In the genomic region with DNA sequence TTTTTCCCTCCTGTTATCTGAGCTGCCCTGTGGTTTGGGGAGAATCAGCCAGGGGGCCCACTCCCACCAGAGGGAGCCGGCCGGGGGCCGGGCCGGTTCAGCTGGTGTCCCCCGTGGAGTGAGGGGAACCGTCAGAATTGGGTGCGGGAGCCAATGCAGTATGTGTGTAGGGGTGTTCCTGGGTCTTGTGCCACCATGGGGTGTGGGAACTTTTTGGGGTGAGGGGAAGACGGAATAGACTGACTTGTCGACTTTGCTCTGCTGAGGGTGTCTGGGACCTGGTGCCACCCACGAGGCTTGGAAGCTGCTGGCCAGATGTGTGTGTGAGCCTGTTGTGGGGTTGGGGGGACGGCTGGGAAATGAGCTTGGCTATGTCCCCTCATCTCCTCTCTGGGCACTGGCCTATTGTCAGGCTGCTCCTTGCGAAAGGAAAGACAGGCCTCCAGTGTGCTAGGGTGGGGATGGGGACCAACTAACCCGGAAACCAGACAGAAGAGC, we compare ENCODE assay signal across 8 cellular contexts. TPM values are rescaled to one million over a fixed set of nuclear protein-coding genes. Genes with fewer than 3 reads are reported as not detected.
DNase-seq lines count a peak whose midpoint lies in the region; ATAC-seq, FAIRE-seq and TF ChIP-seq lines count a peak whose summit lies in the region.

No MANE protein-coding gene starts in this region.

- intact Hi-C loops in activated CD4-positive, alpha-beta T cell treated with anti-CD3 and anti-CD28 coated beads for 36 hours (cut with DNase I, micrococcal nuclease), result loop anchor here (1.0 to 2.0 kb wide), 4 partner anchors 22 to 220 kb away; partner anchors contain the start of gene CDC6 (in 2 of the 2)
- intact Hi-C loops in tibial artery (cut with DNase I; ENCODE audit: low total_unique reads), result no loop called here

- H3K36me3 Mint-ChIP-seq in activated CD4-positive, alpha-beta T cell treated with anti-CD3 and anti-CD28 coated beads for 36 hours (ENCODE audit: low read depth), result peaks cover 3% of the 10 kb centered on the region
- H3K36me3 Mint-ChIP-seq in activated naive CD8-positive, alpha-beta T cell, result no peaks in the 10 kb centered on the region

- H3K27me3 Mint-ChIP-seq in activated CD4-positive, alpha-beta T cell treated with anti-CD3 and anti-CD28 coated beads for 36 hours, result no peaks in the 10 kb centered on the region
- H3K27me3 Mint-ChIP-seq in activated naive CD8-positive, alpha-beta T cell, result no peaks in the 10 kb centered on the region

- TF ChIP-seq CTCF in tibial artery (IDR thresholded peaks at IDR 0.05), result no peak

- peak overlapping the region; percentile 91 for H3K27ac Mint-ChIP-seq in activated CD4-positive, alpha-beta T cell treated with anti-CD3 and anti-CD28 coated beads for 36 hours
- peak overlapping the region; percentile 95 for H3K27ac Mint-ChIP-seq in activated naive CD8-positive, alpha-beta T cell

- H3K4me3 ChIP-seq in tibial artery, result peak overlapping the region; percentile 93 to 97

- CTCF ChIA-PET in activated CD4-positive, alpha-beta T cell treated with anti-CD3 and anti-CD28 coated beads for 36 hours (lab: Charles Lee), result interaction anchor here (0.5 to 2.6 kb wide), 8 partner anchors 10 to 1793 kb away, joined by 3 to 11 read pairs (median 4); no protein-coding TSS in a partner anchor

- POLR2A ChIA-PET in activated CD4-positive, alpha-beta T cell treated with anti-CD3 and anti-CD28 coated beads for 36 hours (lab: Charles Lee), result interaction anchor here (0.9 to 1.1 kb wide), 2 partner anchors 29 to 215 kb away, joined by 3 read pairs; no protein-coding TSS in a partner anchor

- no peaks in the 10 kb centered on the region for H3K9me3 Mint-ChIP-seq in activated CD4-positive, alpha-beta T cell treated with anti-CD3 and anti-CD28 coated beads for 36 hours (ENCODE audit: low read depth)
- no peaks in the 10 kb centered on the region for H3K9me3 Mint-ChIP-seq in activated naive CD8-positive, alpha-beta T cell (ENCODE audit: low read depth)

- no peak for FAIRE-seq in RCC 7860 (lab: Jason Lieb, UNC)

- DNase-seq in activated CD4-positive, alpha-beta T cell treated with anti-CD3 and anti-CD28 coated beads for 36 hours, result peak; percentile 40
- DNase-seq in activated CD4-positive, alpha-beta T cell treated with anti-CD3 and anti-CD28 coated beads, Interleukin-2, amount 50 U/mL, for 48 hours, result no peak
- DNase-seq in left kidney (ENCODE audit: low read depth, low spot score) (peak; percentile 56), tibial artery (peak in 1 of 2 donors; percentile 68), RCC 7860 (ENCODE audit: low spot score) (no peak), NCI-H2029 (lab: John Stamatoyannopoulos, UW) (no peak)

- peaks cover 28 to 92% (median 88%) of the 10 kb centered on the region in 4 donors for H3K4me1 ChIP-seq in tibial artery

- no peaks in the 10 kb centered on the region for H3K27me3 ChIP-seq in tibial artery

- peak overlapping the region; percentile 85 for H3K4me3 Mint-ChIP-seq in activated CD4-positive, alpha-beta T cell treated with anti-CD3 and anti-CD28 coated beads for 36 hours
- peak overlapping the region; percentile 99 for H3K4me3 Mint-ChIP-seq in activated naive CD8-positive, alpha-beta T cell

- no peaks in the 10 kb centered on the region for H3K9me3 ChIP-seq in tibial artery

- H3K36me3 ChIP-seq in tibial artery, result no peaks in the 10 kb centered on the region

- no peak for ATAC-seq in activated CD4-positive, alpha-beta T cell treated with anti-CD3 and anti-CD28 coated beads for 36 hours
- ATAC-seq in GM21528 (IDR thresholded peaks at IDR 0.05; ENCODE audit: low FRiP score, unreplicated experiment), result no peak

- H3K4me1 Mint-ChIP-seq in activated CD4-positive, alpha-beta T cell treated with anti-CD3 and anti-CD28 coated beads for 36 hours, result peaks cover 77% of the 10 kb centered on the region
- H3K4me1 Mint-ChIP-seq in activated naive CD8-positive, alpha-beta T cell (ENCODE audit: low read depth), result peaks cover 70% of the 10 kb centered on the region

- peak overlapping the region; percentile 94 to 95 for H3K27ac ChIP-seq in tibial artery

RNA-seq across cellular contexts. Expression of gene RARA, which starts 9.9 kb away (rescaled TPM):
- 10 to 100 TPM; 29.8 to 40.2 TPM for total RNA-seq in activated CD4-positive, alpha-beta T cell treated with anti-CD3 and anti-CD28 coated beads for 36 hours

RNA-seq across cellular contexts. Expression of gene CDC6, which starts 31.2 kb away (rescaled TPM):
- total RNA-seq in activated CD4-positive, alpha-beta T cell treated with anti-CD3 and anti-CD28 coated beads for 36 hours, result 100 to 1,000 TPM; 105 to 171 TPM

RNA-seq across cellular contexts. Expression of gene GJD3, which starts 45.7 kb away (rescaled TPM):
- total RNA-seq in activated CD4-positive, alpha-beta T cell treated with anti-CD3 and anti-CD28 coated beads for 36 hours, result not detected

Comparison
In these comparisons a context has a peak if more than half of its experiments do, and no peak if none do; other contexts are left out.
1. DNase-seq: peak in activated CD4-positive, alpha-beta T cell treated with anti-CD3 and anti-CD28 coated beads for 36 hours (single experiment) and left kidney (single experiment); none in activated CD4-positive, alpha-beta T cell treated with anti-CD3 and anti-CD28 coated beads, Interleukin-2, amount 50 U/mL, for 48 hours (0 of 2), RCC 7860 (single experiment) and NCI-H2029 (single experiment).